ENCODE assay signal across 11 cellular contexts in genomic region chr9:92342825-92343488, GRCh38. TPM values are rescaled to one million over a fixed set of nuclear protein-coding genes. Genes with fewer than 3 reads are reported as not detected.
DNase-seq lines count a peak whose midpoint lies in the region; ATAC-seq, FAIRE-seq and TF ChIP-seq lines count a peak whose summit lies in the region.
"Had no signal": no experiment of that assay in that cellular context is flagged by ENCODE, and none has a peak within 500 bp of the region (broad histone marks: within the 10 kb centered on the region; RNA-seq: fewer than 3 reads in every experiment).

No MANE protein-coding gene starts in this region.

- no peak overlapping the region for H3K4me3 ChIP-seq in cardiac muscle cell
- no peak overlapping the region for H3K4me3 ChIP-seq in astrocyte of the spinal cord (ENCODE audit: low read depth, low read length)
- no peak overlapping the region for H3K4me3 ChIP-seq in kidney (ENCODE audit: low read length in 2 of 2)
- H3K4me3 ChIP-seq in uterus: no peak overlapping the region

- no peak for TF ChIP-seq POLR2A in uterus (IDR thresholded peaks at IDR 0.05)

- peaks cover 43% of the 10 kb centered on the region for H3K36me3 Mint-ChIP-seq in WTC11

- CTCF ChIA-PET in WTC11 (lab: Charles Lee): no interaction called here

- H3K4me1 Mint-ChIP-seq in WTC11: peaks cover 4% of the 10 kb centered on the region; the same call in 1 of the 2 replicates
- H3K4me1 Mint-ChIP-seq: activated naive CD8-positive, alpha-beta T cell treated with anti-CD3 and anti-CD28 coated beads for 36 hours had no signal

- H3K27ac ChIP-seq in cardiac muscle cell: no peak overlapping the region
- H3K27ac ChIP-seq in kidney (ENCODE audit: low read depth in 2 of 2, low read length in 2 of 2): no peak overlapping the region
- H3K27ac ChIP-seq in uterus: peak overlapping the region; percentile 61 to 80

- TF ChIP-seq CTCF in cardiac muscle cell (IDR thresholded peaks at IDR 0.05; ENCODE audit: low read depth, low read length) (peak; percentile 2), astrocyte of the spinal cord (IDR thresholded peaks at IDR 0.05; ENCODE audit: low read depth, low read length) (peak; percentile 3), kidney (IDR thresholded peaks at IDR 0.05; ENCODE audit: borderline replicate concordance, extremely low read depth, insufficient read depth) (no peak), uterus (IDR thresholded peaks at IDR 0.05) (peak in 3 of 4 experiments; percentile 24 to 47 (median 44)), WTC11 (IDR thresholded peaks at IDR 0.05) (no peak)

- H3K4me3 Mint-ChIP-seq in WTC11: no peak overlapping the region
- H3K4me3 Mint-ChIP-seq: activated naive CD8-positive, alpha-beta T cell treated with anti-CD3 and anti-CD28 coated beads for 36 hours; T-helper 1 cell treated with Interleukin-12 subunit alpha and Interleukin-12 subunit beta and Interleukin-4 antibody, amounts not matched to agents 30 μg/mL and 1 μg/mL, for 36 hours had no signal

- peak in 1 of 2 donors; percentile 23 for DNase-seq in cardiac muscle cell (ENCODE audit: low read depth in 1 of 2, low spot score in 1 of 2)
- no peak for DNase-seq in cardiac septum (ENCODE audit: low spot score)
- DNase-seq in astrocyte of the spinal cord (ENCODE audit: low read depth, low spot score): peak; percentile 36
- DNase-seq in kidney: no peak
- DNase-seq in uterus: no peak
- no peak for DNase-seq in activated CD4-positive, CD25-positive, alpha-beta regulatory T cell treated with anti-CD3 and anti-CD28 coated beads, Interleukin-2, amount 50 U/mL, for 72 hours
- no peak for DNase-seq in WTC11 (ENCODE audit: low spot score)
- DNase-seq: activated naive CD8-positive, alpha-beta T cell treated with anti-CD3 and anti-CD28 coated beads for 36 hours; stimulated activated naive CD4-positive, alpha-beta T cell had no signal

- H3K4me1 ChIP-seq in cardiac muscle cell (ENCODE audit: low read depth) (no peaks in the 10 kb centered on the region), kidney (ENCODE audit: control insufficient read depth in 1 of 2, insufficient read depth in 1 of 2, low read depth in 1 of 2, low read length in 2 of 2) (no peaks in the 10 kb centered on the region), uterus (peaks cover 0 to 5% of the 10 kb centered on the region in 2 donors)

- no peaks in the 10 kb centered on the region for H3K27me3 Mint-ChIP-seq in WTC11 (ENCODE audit: low read depth)
- H3K27me3 Mint-ChIP-seq: activated naive CD8-positive, alpha-beta T cell treated with anti-CD3 and anti-CD28 coated beads for 36 hours had no signal

- H3K9ac ChIP-seq in kidney (ENCODE audit: low read length in 2 of 2): no peak overlapping the region

- H3K9me3 ChIP-seq in cardiac muscle cell (ENCODE audit: low read depth): no peaks in the 10 kb centered on the region
- H3K9me3 ChIP-seq in kidney (ENCODE audit: control insufficient read depth in 1 of 2, low read length in 2 of 2): no peaks in the 10 kb centered on the region
- no peaks in the 10 kb centered on the region for H3K9me3 ChIP-seq in uterus

- FAIRE-seq in kidney (lab: Jason Lieb, UNC): peak; percentile 76

- H3K27me3 ChIP-seq in cardiac muscle cell: no peaks in the 10 kb centered on the region
- no peaks in the 10 kb centered on the region for H3K27me3 ChIP-seq in uterus

- in situ Hi-C loops in astrocyte of the spinal cord (cut with HindIII; ENCODE audit: low sequenced_read_pairs): no loop called here

- intact Hi-C loops in cardiac septum (cut with DNase I) (loop anchor here (5.0 kb wide), 2 partner anchors 94 to 294 kb away; no protein-coding TSS in a partner anchor), kidney (cut with DNase I) (no loop called here), uterus (cut with DNase I; ENCODE audit: low total_unique reads) (no loop called here)

- peaks cover 28% of the 10 kb centered on the region for H3K9me3 Mint-ChIP-seq in WTC11
- H3K9me3 Mint-ChIP-seq: T-helper 1 cell treated with Interleukin-12 subunit alpha and Interleukin-12 subunit beta and Interleukin-4 antibody, amounts not matched to agents 30 μg/mL and 1 μg/mL, for 36 hours had no signal

- H3K36me3 ChIP-seq in cardiac muscle cell (no peaks in the 10 kb centered on the region), kidney (ENCODE audit: control insufficient read depth in 1 of 2, insufficient read depth in 2 of 2, low read length in 2 of 2) (no peaks in the 10 kb centered on the region), uterus (no peaks in the 10 kb centered on the region)

- ATAC-seq in WTC11: no peak
- no peak for ATAC-seq in GM21717 (IDR thresholded peaks at IDR 0.05; ENCODE audit: unreplicated experiment)

- POLR2A ChIA-PET in WTC11 (lab: Charles Lee): no interaction called here

- H3K27ac Mint-ChIP-seq in WTC11: no peak overlapping the region
- H3K27ac Mint-ChIP-seq: activated naive CD8-positive, alpha-beta T cell treated with anti-CD3 and anti-CD28 coated beads for 36 hours; T-helper 1 cell treated with Interleukin-12 subunit alpha and Interleukin-12 subunit beta and Interleukin-4 antibody, amounts not matched to agents 30 μg/mL and 1 μg/mL, for 36 hours had no signal

TF ChIP-seq in WTC11, 78 proteins besides CTCF, POLR2A, EP300 and RAD21:
- TF ChIP-seq PREB (CRISPR knock-in tag; IDR thresholded peaks at IDR 0.05; ENCODE audit: borderline replicate concordance) (no peak), GRHL2 (CRISPR knock-in tag; IDR thresholded peaks at IDR 0.05; ENCODE audit: insufficient replicate concordance, severe bottlenecking) (no peak), ARID4B (CRISPR knock-in tag; IDR thresholded peaks at IDR 0.05; ENCODE audit: borderline replicate concordance) (no peak)

RNA-seq across cellular contexts. Expression of gene CENPP, which starts 17.2 kb away (rescaled TPM):
- 1.6 TPM in 2 replicates for total RNA-seq in cardiac muscle cell
- polyA plus RNA-seq in cardiac muscle cell: 5.0 and 9.8 TPM in 2 replicates
- total RNA-seq in cardiac septum: 3.5 TPM
- 4.2 TPM for total RNA-seq in kidney
- polyA plus RNA-seq in kidney (ENCODE audit: insufficient read depth, low read depth, low replicate concordance): 1.2 TPM
- total RNA-seq in uterus: 10 to 100 TPM in 1 of 4 donors, 1 to 10 TPM in 2, under 1 TPM in 1; 0.88 to 12.0 (median 4.3) TPM
- 12.2 to 15.0 TPM (median 14.3 TPM) in 3 replicates for total RNA-seq in WTC11 (2021)

RNA-seq across cellular contexts. Expression of gene NOL8, which starts 17.8 kb away (rescaled TPM):
- total RNA-seq in cardiac muscle cell: 8.7 and 15.1 TPM in 2 replicates
- 21.6 and 26.2 TPM in 2 replicates for polyA plus RNA-seq in cardiac muscle cell
- 15.6 TPM for total RNA-seq in cardiac septum
- 32.4 TPM for total RNA-seq in kidney
- 10.8 TPM for polyA plus RNA-seq in kidney (ENCODE audit: insufficient read depth, low read depth, low replicate concordance)
- 10 to 100 TPM; 16.5 to 48.0 (median 33.0) TPM for total RNA-seq in uterus
- 26.6 to 32.3 TPM (median 32.2 TPM) in 3 replicates for total RNA-seq in WTC11 (2021)

RNA-seq across cellular contexts. Expression of gene IARS1, which starts 49.5 kb away (rescaled TPM):
- total RNA-seq in cardiac muscle cell (96.3 and 97.0 TPM in 2 replicates), cardiac septum (69.5 TPM), kidney (98.3 TPM), uterus (100 to 1,000 TPM in 3 of 4 donors, 10 to 100 TPM in 1; 73.2 to 234 (median 161) TPM), WTC11 (2021) (198 to 220 TPM (median 199 TPM) in 3 replicates)
- polyA plus RNA-seq in cardiac muscle cell (87.1 and 96.8 TPM in 2 replicates), kidney (ENCODE audit: insufficient read depth, low read depth, low replicate concordance) (30.7 TPM)

Comparison
In these comparisons a context has a peak if more than half of its experiments do, and no peak if none do; other contexts are left out.
1. H3K27ac ChIP-seq: peak in uterus (2 of 2); none in cardiac muscle cell (single experiment) and kidney (0 of 2).
2. CTCF ChIP-seq: peak in cardiac muscle cell (single experiment), astrocyte of the spinal cord (single experiment) and uterus (3 of 4); none in kidney (single experiment) and WTC11 (single experiment).